ENCODE assay signal across 18 cellular contexts in the genomic region with DNA sequence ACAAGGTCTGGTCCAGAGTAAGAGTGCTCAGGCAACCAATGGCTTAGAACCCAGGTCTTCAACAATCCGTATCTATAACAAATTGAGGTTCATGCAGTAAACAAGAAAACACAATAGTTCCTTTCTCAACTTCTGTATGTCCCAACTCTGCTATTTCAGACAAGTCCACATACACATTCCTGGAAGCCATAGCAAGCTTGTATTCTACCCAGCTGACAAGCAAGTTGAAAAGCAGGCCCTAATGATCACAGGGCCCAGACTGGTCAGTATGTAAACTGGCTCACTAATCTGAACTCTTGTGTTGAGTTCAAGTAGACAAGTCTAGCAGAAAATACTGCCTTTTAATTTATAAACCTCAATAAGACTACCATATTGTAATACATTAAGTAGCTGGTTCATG. TPM values are rescaled to one million over a fixed set of nuclear protein-coding genes. Genes with fewer than 3 reads are reported as not detected.
DNase-seq lines count a peak whose midpoint lies in the region; ATAC-seq, FAIRE-seq and TF ChIP-seq lines count a peak whose summit lies in the region.
"Had no signal": no experiment of that assay in that cellular context is flagged by ENCODE, and none has a peak within 500 bp of the region (broad histone marks: within the 10 kb centered on the region; RNA-seq: fewer than 3 reads in every experiment).

No MANE protein-coding gene starts in this region.

- H3K27ac ChIP-seq in cardiac muscle cell, result peak overlapping the region; percentile 83
- peak overlapping the region in 1 of 10 donors; percentile 23 for H3K27ac ChIP-seq in heart right ventricle
- no peak overlapping the region for H3K27ac ChIP-seq in keratinocyte (ENCODE audit: control insufficient read depth, insufficient read depth, low read length)
- H3K27ac ChIP-seq in testis, result no peak overlapping the region
- H3K27ac ChIP-seq: 22Rv1, GM23248 had no signal

- TF ChIP-seq POLR2A in testis (IDR thresholded peaks at IDR 0.05), result no peak

- no peak overlapping the region for H3K9ac ChIP-seq in keratinocyte (ENCODE audit: control insufficient read depth, extremely low read depth, insufficient read depth, low read length)
- H3K9ac ChIP-seq: GM23248 had no signal

- intact Hi-C loops in heart right ventricle (cut with DNase I) (no loop called here), testis (cut with DNase I; ENCODE audit: low total_unique reads) (no loop called here)

- H2AFZ ChIP-seq in keratinocyte (ENCODE audit: control insufficient read depth, low read length), result no peak overlapping the region
- H2AFZ ChIP-seq: GM23248 had no signal

- peaks cover 2% of the 10 kb centered on the region for H4K20me1 ChIP-seq in keratinocyte (ENCODE audit: control insufficient read depth, extremely low read depth, insufficient read depth, low read length)

- peak; percentile 17 for FAIRE-seq in keratinocyte (lab: Jason Lieb, UNC)
- FAIRE-seq: D721Med, GM18507 had no signal

- TF ChIP-seq CTCF in cardiac muscle cell (IDR thresholded peaks at IDR 0.05; ENCODE audit: low read depth, low read length) (no peak), heart right ventricle (IDR thresholded peaks at IDR 0.05) (no peak), keratinocyte (optimal IDR thresholded peaks at IDR 0.05 in 1 of 3, IDR thresholded peaks at IDR 0.05 in 1 of 3, conservative IDR thresholded peaks at IDR 0.05 in 1 of 3; ENCODE audit: extremely low read depth in 1 of 3, insufficient read depth in 2 of 3, low read length in 3 of 3) (no peak), testis (IDR thresholded peaks at IDR 0.05) (no peak)

- H3K9me1 ChIP-seq in keratinocyte (ENCODE audit: control insufficient read depth, extremely low read depth, insufficient read depth, low read length), result no peaks in the 10 kb centered on the region

- dilution Hi-C loops in keratinocyte (cut with MboI; ENCODE audit: extremely low pct_ligation_motif_present, low sequenced_read_pairs), result no loop called here

- no peak overlapping the region for H3K4me2 ChIP-seq in keratinocyte (ENCODE audit: control insufficient read depth, extremely low read depth, insufficient read depth, low read depth, low read length)

- H3K79me2 ChIP-seq in keratinocyte (ENCODE audit: control insufficient read depth, insufficient read depth, low read length), result peaks cover 80% of the 10 kb centered on the region

- H3K9me3 ChIP-seq in cardiac muscle cell (ENCODE audit: low read depth), result no peaks in the 10 kb centered on the region
- peaks cover 0 to 4% (median 0%) of the 10 kb centered on the region in 11 donors for H3K9me3 ChIP-seq in heart right ventricle
- H3K9me3 ChIP-seq in keratinocyte (ENCODE audit: control insufficient read depth, low read depth, low read length), result no peaks in the 10 kb centered on the region
- no peaks in the 10 kb centered on the region for H3K9me3 ChIP-seq in testis

- H3K36me3 ChIP-seq in cardiac muscle cell (no peaks in the 10 kb centered on the region), heart right ventricle (peaks cover 0 to 2% (median 0%) of the 10 kb centered on the region in 9 donors), keratinocyte (ENCODE audit: control insufficient read depth in 2 of 2, extremely low read depth in 1 of 2, insufficient read depth in 2 of 2, low read length in 2 of 2) (peaks cover 0 to 2% of the 10 kb centered on the region in 2 experiments), testis (ENCODE audit: low read depth, missing control alignments) (no peaks in the 10 kb centered on the region)

- H3K27me3 ChIP-seq in cardiac muscle cell (no peaks in the 10 kb centered on the region), heart right ventricle (no peaks in the 10 kb centered on the region), keratinocyte (ENCODE audit: control insufficient read depth, extremely low read depth, insufficient read depth, low read length) (no peaks in the 10 kb centered on the region), testis (no peaks in the 10 kb centered on the region)

- 85 to 93% methylated on average over 1 of the region's 1 CpG for WGBS in heart right ventricle, 2 donors
- WGBS in testis, 2 donors, result 90 to 100% methylated on average over 1 of the region's 1 CpG

- H3K4me3 ChIP-seq in cardiac muscle cell (no peak overlapping the region), heart right ventricle (no peak overlapping the region), keratinocyte (ENCODE audit: control insufficient read depth in 2 of 3, extremely low read depth in 1 of 3, insufficient read depth in 2 of 3, low read depth in 1 of 3, low read length in 3 of 3) (no peak overlapping the region), testis (no peak overlapping the region)
- H3K4me3 ChIP-seq: GM23248 had no signal

- no peak for ATAC-seq in heart right ventricle
- ATAC-seq: HCT116 had no signal

- H3K4me1 ChIP-seq in cardiac muscle cell (ENCODE audit: low read depth) (peaks cover 18% of the 10 kb centered on the region), heart right ventricle (peaks cover 0 to 91% (median 62%) of the 10 kb centered on the region in 9 donors), keratinocyte (ENCODE audit: control insufficient read depth, extremely low read depth, insufficient read depth, low read length) (peaks cover 12% of the 10 kb centered on the region), testis (peaks cover 8% of the 10 kb centered on the region)

- peak; percentile 24 to 53 for DNase-seq in cardiac muscle cell (ENCODE audit: low read depth in 1 of 2, low spot score in 1 of 2)
- DNase-seq in heart right ventricle, result no peak
- DNase-seq in keratinocyte (ENCODE audit: low read depth, low spot score), result no peak
- DNase-seq in pons (ENCODE audit: low spot score), result peak; percentile 26
- no peak for DNase-seq in NCI-H1105 treated with DMSO at 0.1 percent for 48 hours (lab: John Stamatoyannopoulos, UW)
- no peak for DNase-seq in testis
- DNase-seq in stimulated activated naive CD4-positive, alpha-beta T cell treated with Interleukin-2 at 50 U/mL for 16 hours (lab: John Stamatoyannopoulos, UW), result no peak
- no peak for DNase-seq in NCI-H2171 treated with DMSO at 0.1 percent for 48 hours (lab: John Stamatoyannopoulos, UW)
- DNase-seq: CD8-positive, alpha-beta memory T cell; DMS79; GM23248; NCI-H2081 treated with DMSO at 0.1 percent for 48 hours; NCI-H524 treated with DMSO at 0.1 percent for 48 hours; SIG-M5 had no signal

RNA-seq across cellular contexts. Expression of a gene that starts 26.9 kb away (rescaled TPM):
- total RNA-seq in cardiac muscle cell (13.6 and 24.4 TPM in 2 replicates), heart right ventricle (10 to 100 TPM; 24.2 to 41.7 (median 34.1) TPM), testis (10 to 100 TPM; 60.1 to 61.3 TPM)
- polyA plus RNA-seq in cardiac muscle cell (10.1 and 16.3 TPM in 2 replicates), heart right ventricle (1 to 10 TPM; 2.8 to 6.1 TPM), keratinocyte (13.2 to 15.2 TPM (median 14.6 TPM) in 3 replicates), testis (ENCODE audit: insufficient read depth, low read depth, low replicate concordance) (29.2 TPM)
- 14.7 TPM for polyA plus RNA-seq in keratinocyte (2011; ENCODE audit: low read depth)
- polyA plus RNA-seq in keratinocyte (2011; cell fraction: cytosol; rRNA removed), result 3.7 and 7.7 TPM in 2 replicates
- 16.4 and 19.3 TPM in 2 replicates for polyA plus RNA-seq in keratinocyte (2011; cell fraction: nucleus; rRNA removed)
- polyA plus RNA-seq in keratinocyte (2012; ENCODE audit: low replicate concordance), result 9.6 and 15.9 TPM in 2 replicates
- polyA minus RNA-seq in keratinocyte, result 6.6 to 36.7 TPM (median 30.8 TPM) in 3 replicates
- polyA minus RNA-seq in keratinocyte (2011; cell fraction: cytosol; rRNA and poly(A)+ RNA removed), result 10.9 TPM
- 34.1 and 60.3 TPM in 2 replicates for polyA minus RNA-seq in keratinocyte (2011; cell fraction: nucleus; rRNA and poly(A)+ RNA removed)

Comparison
In these comparisons a context has a peak if more than half of its experiments do, and no peak if none do; other contexts are left out.
1. DNase-seq: peak in cardiac muscle cell (2 of 2) and pons (single experiment); none in heart right ventricle (0 of 2), keratinocyte (single experiment), NCI-H1105 treated with DMSO at 0.1 percent for 48 hours (single experiment), testis (single experiment), stimulated activated naive CD4-positive, alpha-beta T cell treated with Interleukin-2 at 50 U/mL for 16 hours (single experiment) and NCI-H2171 treated with DMSO at 0.1 percent for 48 hours (single experiment).